1 cellular context compared by ENCODE assay signal in the genomic region with DNA sequence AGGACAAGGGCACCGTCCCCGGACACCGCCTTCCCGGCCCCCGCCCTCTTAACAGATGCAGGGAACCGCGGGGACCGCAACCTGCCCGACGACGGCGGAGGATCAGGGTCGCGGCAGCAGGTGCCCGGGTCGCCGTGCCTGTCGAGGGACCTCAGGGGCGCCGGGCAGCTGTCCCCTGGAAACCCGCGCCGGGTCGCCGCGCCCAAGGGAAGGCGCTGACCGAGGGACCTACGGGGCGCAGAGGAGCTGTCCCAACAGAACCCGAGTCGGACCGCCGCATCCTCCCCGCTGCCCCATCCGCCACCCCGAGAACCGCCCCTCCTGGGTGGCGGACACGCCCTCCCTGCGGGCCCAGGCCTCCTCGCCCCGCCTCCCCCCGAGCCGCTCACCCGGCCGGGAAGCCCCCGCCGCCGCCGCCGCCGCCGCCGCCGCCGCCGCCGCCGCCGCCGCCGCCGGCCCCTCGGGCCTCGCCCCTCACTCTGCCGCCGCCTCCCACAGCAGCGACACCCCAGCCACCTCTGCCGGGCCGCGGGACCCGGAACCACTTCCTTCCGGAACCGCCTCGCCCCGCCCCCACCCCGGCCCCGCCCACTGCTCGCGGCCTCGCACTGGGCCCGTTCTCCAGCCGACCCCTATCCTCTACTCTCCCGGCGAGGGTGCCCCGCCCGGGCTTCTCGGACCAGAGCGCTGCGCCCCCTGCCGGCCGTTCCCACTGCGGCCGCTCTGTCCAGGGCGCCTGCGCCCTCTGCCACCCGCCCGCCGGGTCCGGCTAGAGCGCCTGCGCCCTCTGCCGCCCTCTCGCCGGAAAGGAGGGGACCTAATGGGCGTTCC.
TF ChIP-seq lines count a peak whose summit lies in the region.

Gene BCLAF3 (minus strand): TSS at position 543 of the 831 bp plus-strand sequence. CDS start 20,797 bp downstream, outside the sequence.

TF ChIP-seq in HepG2, 621 proteins besides CTCF, POLR2A, EP300 and RAD21 (continued from another document and continues in another):
- TF ChIP-seq, protein P1, sequence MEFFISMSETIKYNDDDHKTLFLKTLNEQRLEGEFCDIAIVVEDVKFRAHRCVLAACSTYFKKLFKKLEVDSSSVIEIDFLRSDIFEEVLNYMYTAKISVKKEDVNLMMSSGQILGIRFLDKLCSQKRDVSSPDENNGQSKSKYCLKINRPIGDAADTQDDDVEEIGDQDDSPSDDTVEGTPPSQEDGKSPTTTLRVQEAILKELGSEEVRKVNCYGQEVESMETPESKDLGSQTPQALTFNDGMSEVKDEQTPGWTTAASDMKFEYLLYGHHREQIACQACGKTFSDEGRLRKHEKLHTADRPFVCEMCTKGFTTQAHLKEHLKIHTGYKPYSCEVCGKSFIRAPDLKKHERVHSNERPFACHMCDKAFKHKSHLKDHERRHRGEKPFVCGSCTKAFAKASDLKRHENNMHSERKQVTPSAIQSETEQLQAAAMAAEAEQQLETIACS (CRISPR knock-in tag; IDR thresholded peaks at IDR 0.05) = no peak
- TF ChIP-seq GLMP (CRISPR knock-in tag; IDR thresholded peaks at IDR 0.05; ENCODE audit: borderline replicate concordance) (no peak), ZNF564 (CRISPR knock-in tag; IDR thresholded peaks at IDR 0.05) (no peak), AGO1 (IDR thresholded peaks at IDR 0.05; ENCODE audit: low read depth, low read length, poor library complexity, severe bottlenecking) (no peak), ZNF670 (CRISPR knock-in tag; IDR thresholded peaks at IDR 0.05; ENCODE audit: borderline replicate concordance) (no peak), SNRNP70 (IDR thresholded peaks at IDR 0.05; ENCODE audit: low read depth, low read length) (no peak), CCDC6 (CRISPR knock-in tag; IDR thresholded peaks at IDR 0.05) (no peak), NFIB (CRISPR knock-in tag; IDR thresholded peaks at IDR 0.05; ENCODE audit: borderline replicate concordance) (no peak), MZF1 (CRISPR knock-in tag; IDR thresholded peaks at IDR 0.05; ENCODE audit: borderline replicate concordance) (no peak), GTF3A (CRISPR knock-in tag; conservative IDR thresholded peaks at IDR 0.05) (no peak), YY1 (IDR thresholded peaks at IDR 0.05; ENCODE audit: insufficient read depth, insufficient replicate concordance, low read depth, low read length) (peak; percentile 48), NCOA1 (CRISPR knock-in tag; IDR thresholded peaks at IDR 0.05) (no peak), ZNF850 (CRISPR knock-in tag; conservative IDR thresholded peaks at IDR 0.05) (no peak), NFE2L1 (CRISPR knock-in tag; IDR thresholded peaks at IDR 0.05; ENCODE audit: borderline replicate concordance) (no peak), PITX1 (CRISPR knock-in tag; IDR thresholded peaks at IDR 0.05) (no peak), STAT6 (CRISPR knock-in tag; IDR thresholded peaks at IDR 0.05; ENCODE audit: borderline replicate concordance) (no peak), ZKSCAN5 (CRISPR knock-in tag; IDR thresholded peaks at IDR 0.05) (no peak), IRF2 (CRISPR knock-in tag; IDR thresholded peaks at IDR 0.05) (no peak), ZNF740 (CRISPR knock-in tag; IDR thresholded peaks at IDR 0.05) (no peak), ZNF543 (CRISPR knock-in tag; IDR thresholded peaks at IDR 0.05) (no peak), ZNF121 (CRISPR knock-in tag; IDR thresholded peaks at IDR 0.05) (peak; percentile 51), ATF1 (CRISPR knock-in tag; IDR thresholded peaks at IDR 0.05) (no peak), STAG1 (CRISPR knock-in tag; IDR thresholded peaks at IDR 0.05) (peak; percentile 55), HMG20B (CRISPR knock-in tag; conservative IDR thresholded peaks at IDR 0.05) (no peak), NAIF1 (CRISPR knock-in tag; IDR thresholded peaks at IDR 0.05; ENCODE audit: borderline replicate concordance) (no peak), BRF2 (CRISPR knock-in tag; IDR thresholded peaks at IDR 0.05) (no peak), CHD4 (IDR thresholded peaks at IDR 0.05; ENCODE audit: borderline replicate concordance, low read length) (no peak), IRF1 (CRISPR knock-in tag; IDR thresholded peaks at IDR 0.05; ENCODE audit: low read depth) (no peak), ONECUT2 (CRISPR knock-in tag; IDR thresholded peaks at IDR 0.05) (no peak), PCBP2 (optimal IDR thresholded peaks at IDR 0.05; ENCODE audit: low read depth, low read length, poor library complexity, severe bottlenecking) (no peak), NFE2 (CRISPR knock-in tag; IDR thresholded peaks at IDR 0.05) (no peak), ZNF549 (CRISPR knock-in tag; IDR thresholded peaks at IDR 0.05) (no peak), ZNF816 (CRISPR knock-in tag; IDR thresholded peaks at IDR 0.05; ENCODE audit: borderline replicate concordance) (no peak), EZH2 (conservative IDR thresholded peaks at IDR 0.05; ENCODE audit: low read depth, low read length) (no peak), MTA1 (CRISPR knock-in tag; IDR thresholded peaks at IDR 0.05; ENCODE audit: borderline replicate concordance) (no peak; the same call in 1 of the 2 replicates), SRSF4 (IDR thresholded peaks at IDR 0.05; ENCODE audit: low read depth, low read length, poor library complexity, severe bottlenecking) (no peak), ZBTB1 (CRISPR knock-in tag; IDR thresholded peaks at IDR 0.05; ENCODE audit: borderline replicate concordance) (no peak), THAP11 (CRISPR knock-in tag; IDR thresholded peaks at IDR 0.05) (no peak), ZNF160 (CRISPR knock-in tag; IDR thresholded peaks at IDR 0.05) (no peak), THAP8 (CRISPR knock-in tag; IDR thresholded peaks at IDR 0.05; ENCODE audit: borderline replicate concordance) (no peak)
- TF ChIP-seq, protein P2, sequence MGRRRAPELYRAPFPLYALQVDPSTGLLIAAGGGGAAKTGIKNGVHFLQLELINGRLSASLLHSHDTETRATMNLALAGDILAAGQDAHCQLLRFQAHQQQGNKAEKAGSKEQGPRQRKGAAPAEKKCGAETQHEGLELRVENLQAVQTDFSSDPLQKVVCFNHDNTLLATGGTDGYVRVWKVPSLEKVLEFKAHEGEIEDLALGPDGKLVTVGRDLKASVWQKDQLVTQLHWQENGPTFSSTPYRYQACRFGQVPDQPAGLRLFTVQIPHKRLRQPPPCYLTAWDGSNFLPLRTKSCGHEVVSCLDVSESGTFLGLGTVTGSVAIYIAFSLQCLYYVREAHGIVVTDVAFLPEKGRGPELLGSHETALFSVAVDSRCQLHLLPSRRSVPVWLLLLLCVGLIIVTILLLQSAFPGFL (CRISPR knock-in tag; IDR thresholded peaks at IDR 0.05) = no peak
- TF ChIP-seq, protein P3, sequence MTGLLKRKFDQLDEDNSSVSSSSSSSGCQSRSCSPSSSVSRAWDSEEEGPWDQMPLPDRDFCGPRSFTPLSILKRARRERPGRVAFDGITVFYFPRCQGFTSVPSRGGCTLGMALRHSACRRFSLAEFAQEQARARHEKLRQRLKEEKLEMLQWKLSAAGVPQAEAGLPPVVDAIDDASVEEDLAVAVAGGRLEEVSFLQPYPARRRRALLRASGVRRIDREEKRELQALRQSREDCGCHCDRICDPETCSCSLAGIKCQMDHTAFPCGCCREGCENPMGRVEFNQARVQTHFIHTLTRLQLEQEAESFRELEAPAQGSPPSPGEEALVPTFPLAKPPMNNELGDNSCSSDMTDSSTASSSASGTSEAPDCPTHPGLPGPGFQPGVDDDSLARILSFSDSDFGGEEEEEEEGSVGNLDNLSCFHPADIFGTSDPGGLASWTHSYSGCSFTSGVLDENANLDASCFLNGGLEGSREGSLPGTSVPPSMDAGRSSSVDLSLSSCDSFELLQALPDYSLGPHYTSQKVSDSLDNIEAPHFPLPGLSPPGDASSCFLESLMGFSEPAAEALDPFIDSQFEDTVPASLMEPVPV (CRISPR knock-in tag; IDR thresholded peaks at IDR 0.05) = no peak
- TF ChIP-seq, protein P4, sequence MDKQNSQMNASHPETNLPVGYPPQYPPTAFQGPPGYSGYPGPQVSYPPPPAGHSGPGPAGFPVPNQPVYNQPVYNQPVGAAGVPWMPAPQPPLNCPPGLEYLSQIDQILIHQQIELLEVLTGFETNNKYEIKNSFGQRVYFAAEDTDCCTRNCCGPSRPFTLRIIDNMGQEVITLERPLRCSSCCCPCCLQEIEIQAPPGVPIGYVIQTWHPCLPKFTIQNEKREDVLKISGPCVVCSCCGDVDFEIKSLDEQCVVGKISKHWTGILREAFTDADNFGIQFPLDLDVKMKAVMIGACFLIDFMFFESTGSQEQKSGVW (CRISPR knock-in tag; IDR thresholded peaks at IDR 0.05; ENCODE audit: borderline replicate concordance) = no peak
- TF ChIP-seq, protein P5, sequence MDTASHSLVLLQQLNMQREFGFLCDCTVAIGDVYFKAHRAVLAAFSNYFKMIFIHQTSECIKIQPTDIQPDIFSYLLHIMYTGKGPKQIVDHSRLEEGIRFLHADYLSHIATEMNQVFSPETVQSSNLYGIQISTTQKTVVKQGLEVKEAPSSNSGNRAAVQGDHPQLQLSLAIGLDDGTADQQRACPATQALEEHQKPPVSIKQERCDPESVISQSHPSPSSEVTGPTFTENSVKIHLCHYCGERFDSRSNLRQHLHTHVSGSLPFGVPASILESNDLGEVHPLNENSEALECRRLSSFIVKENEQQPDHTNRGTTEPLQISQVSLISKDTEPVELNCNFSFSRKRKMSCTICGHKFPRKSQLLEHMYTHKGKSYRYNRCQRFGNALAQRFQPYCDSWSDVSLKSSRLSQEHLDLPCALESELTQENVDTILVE (CRISPR knock-in tag; IDR thresholded peaks at IDR 0.05) = no peak
- TF ChIP-seq, protein P6, sequence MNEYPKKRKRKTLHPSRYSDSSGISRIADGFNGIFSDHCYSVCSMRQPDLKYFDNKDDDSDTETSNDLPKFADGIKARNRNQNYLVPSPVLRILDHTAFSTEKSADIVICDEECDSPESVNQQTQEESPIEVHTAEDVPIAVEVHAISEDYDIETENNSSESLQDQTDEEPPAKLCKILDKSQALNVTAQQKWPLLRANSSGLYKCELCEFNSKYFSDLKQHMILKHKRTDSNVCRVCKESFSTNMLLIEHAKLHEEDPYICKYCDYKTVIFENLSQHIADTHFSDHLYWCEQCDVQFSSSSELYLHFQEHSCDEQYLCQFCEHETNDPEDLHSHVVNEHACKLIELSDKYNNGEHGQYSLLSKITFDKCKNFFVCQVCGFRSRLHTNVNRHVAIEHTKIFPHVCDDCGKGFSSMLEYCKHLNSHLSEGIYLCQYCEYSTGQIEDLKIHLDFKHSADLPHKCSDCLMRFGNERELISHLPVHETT (CRISPR knock-in tag; conservative IDR thresholded peaks at IDR 0.05) = no peak
